In the genomic region with DNA sequence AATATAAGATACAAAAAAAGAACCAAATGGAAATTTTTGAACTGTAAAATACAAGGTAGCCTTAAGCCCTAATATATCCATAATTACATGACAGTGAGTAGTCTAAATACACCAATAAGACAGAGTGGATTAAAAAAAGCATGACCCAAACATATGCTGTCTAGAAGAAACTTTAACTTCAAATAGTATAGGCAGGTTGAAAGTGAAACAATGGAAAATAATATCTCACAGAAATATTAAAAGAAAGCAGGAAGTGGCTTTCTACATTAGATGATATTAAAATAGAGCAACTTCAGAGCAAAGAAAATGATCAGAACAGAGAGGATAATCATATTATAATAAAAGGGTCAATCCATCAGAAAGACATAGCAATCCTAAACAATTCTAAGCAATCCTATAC, we compare ENCODE assay signal across 18 cellular contexts. TPM values are rescaled to one million over a fixed set of nuclear protein-coding genes. Genes with fewer than 3 reads are reported as not detected.
DNase-seq lines count a peak whose midpoint lies in the region; ATAC-seq and TF ChIP-seq lines count a peak whose summit lies in the region.
"Had no signal": no experiment of that assay in that cellular context is flagged by ENCODE, and none has a peak within 500 bp of the region (broad histone marks: within the 10 kb centered on the region; RNA-seq: fewer than 3 reads in every experiment).

No MANE protein-coding gene starts in this region.

- CTCF ChIA-PET in PC-9 (lab: Charles Lee): no interaction called here

- intact Hi-C loops in mucosa of descending colon (cut with DNase I, micrococcal nuclease): no loop called here
- intact Hi-C loops in PC-9 (cut with micrococcal nuclease; ENCODE audit: unreplicated experiment): no loop called here

- peak overlapping the region; percentile 45 for H3K4me3 Mint-ChIP-seq in T-helper 17 cell

- H2AFZ ChIP-seq in DND-41 (ENCODE audit: low read depth, low read length) (no peak overlapping the region), PC-9 (no peak overlapping the region)

- H3K27ac ChIP-seq in DND-41 (ENCODE audit: low read length) (peak overlapping the region; percentile 24; the same call in 1 of the 2 replicates), PC-9 (no peak overlapping the region)
- H3K27ac ChIP-seq: C4-2B, gastroesophageal sphincter, right atrium auricular region had no signal

- H3K27me3 Mint-ChIP-seq in T-helper 17 cell: no peaks in the 10 kb centered on the region

- no peaks in the 10 kb centered on the region for H3K27me3 ChIP-seq in DND-41 (ENCODE audit: insufficient read depth, low read length, poor library complexity)
- no peaks in the 10 kb centered on the region for H3K27me3 ChIP-seq in PC-9 (ENCODE audit: insufficient read depth, low read depth)
- H3K27me3 ChIP-seq: gastroesophageal sphincter, right atrium auricular region had no signal

- H3K9me3 ChIP-seq in DND-41 (ENCODE audit: insufficient read depth, low read length, severe bottlenecking) (no peaks in the 10 kb centered on the region), T-helper 17 cell (ENCODE audit: control insufficient read depth, low read length, poor library complexity, severe bottlenecking) (no peaks in the 10 kb centered on the region), mucosa of descending colon (no peaks in the 10 kb centered on the region), PC-9 (ENCODE audit: insufficient read depth, low read depth) (no peaks in the 10 kb centered on the region)
- H3K9me3 ChIP-seq: gastroesophageal sphincter, right atrium auricular region had no signal

- peaks cover 31% of the 10 kb centered on the region for H3K4me1 Mint-ChIP-seq in T-helper 17 cell

- ATAC-seq in DND-41 (ENCODE audit: insufficient read depth, low read depth): peak; percentile 78
- ATAC-seq in GM21825 (IDR thresholded peaks at IDR 0.05; ENCODE audit: unreplicated experiment): peak; percentile 46
- ATAC-seq in T-helper 17 cell: peak; percentile 54
- peak; percentile 34 for ATAC-seq in mucosa of descending colon
- no peak for ATAC-seq in HG03108 (IDR thresholded peaks at IDR 0.05; ENCODE audit: unreplicated experiment)
- ATAC-seq: gastroesophageal sphincter, HCT116 had no signal

- H3K36me3 Mint-ChIP-seq in T-helper 17 cell (ENCODE audit: low read depth): peaks cover 4% of the 10 kb centered on the region

- H3K79me2 ChIP-seq in DND-41 (ENCODE audit: insufficient read depth, low read length) (peaks cover 34% of the 10 kb centered on the region), PC-9 (ENCODE audit: low read depth) (peaks cover 59% of the 10 kb centered on the region)

- H3K4me1 ChIP-seq in DND-41 (ENCODE audit: insufficient read depth, low read length): peaks cover 14% of the 10 kb centered on the region
- H3K4me1 ChIP-seq in mucosa of descending colon (ENCODE audit: low read depth): no peaks in the 10 kb centered on the region
- no peaks in the 10 kb centered on the region for H3K4me1 ChIP-seq in PC-9 (replicated peaks; ENCODE audit: insufficient read depth)
- H3K4me1 ChIP-seq: gastroesophageal sphincter had no signal

- 0 out of 2 replicates have a peak, but pooled peaks cover 7% of the 10 kb centered on the region for H3F3A ChIP-seq in PC-9 (ENCODE audit: insufficient read depth, low read depth)

- POLR2A ChIA-PET in PC-9 (lab: Charles Lee; ENCODE audit: unreplicated experiment): no interaction called here

- TF ChIP-seq CTCF in DND-41 (IDR thresholded peaks at IDR 0.05; ENCODE audit: borderline replicate concordance, extremely low read depth, low read length, poor library complexity, severe bottlenecking) (no peak), mucosa of descending colon (IDR thresholded peaks at IDR 0.05) (no peak), PC-9 (conservative IDR thresholded peaks at IDR 0.05) (no peak)

- H4K20me1 ChIP-seq in DND-41 (ENCODE audit: insufficient read depth, low read length): peaks cover 8% of the 10 kb centered on the region; the same call in 1 of the 2 replicates
- peaks cover 34% of the 10 kb centered on the region for H4K20me1 ChIP-seq in PC-9 (ENCODE audit: insufficient read depth)

- H3K4me3 ChIP-seq in DND-41 (ENCODE audit: low read depth in 1 of 2, low read length in 2 of 2) (no peak overlapping the region), mucosa of descending colon (no peak overlapping the region), PC-9 (no peak overlapping the region)
- H3K4me3 ChIP-seq: gastroesophageal sphincter, right atrium auricular region had no signal

- H3K4me2 ChIP-seq in DND-41 (ENCODE audit: insufficient read depth, low read length) (no peak overlapping the region), PC-9 (no peak overlapping the region)

- H3K36me3 ChIP-seq in DND-41 (ENCODE audit: insufficient read depth, low read length): peaks cover 31% of the 10 kb centered on the region
- no peaks in the 10 kb centered on the region for H3K36me3 ChIP-seq in mucosa of descending colon (ENCODE audit: low read depth)
- H3K36me3 ChIP-seq in PC-9 (ENCODE audit: low read depth): peaks cover 52% of the 10 kb centered on the region

- H3K9me2 ChIP-seq in PC-9 (ENCODE audit: insufficient read depth): no peaks in the 10 kb centered on the region; the same call in 1 of the 2 replicates

- H3K27ac Mint-ChIP-seq in T-helper 17 cell: peak overlapping the region; percentile 86

- no TSS peak for BruUV-seq in PC-9 (replicated peaks; lab: Mats Ljungman, UMichigan)

- DNase-seq in DND-41: no peak
- no peak for DNase-seq in T-helper 17 cell
- DNase-seq in mucosa of descending colon: no peak
- DNase-seq in HUDEP-2 (lab: John Stamatoyannopoulos, UW; ENCODE audit: unreplicated experiment in 76 of 76): no peak
- DNase-seq in PC-9: no peak
- DNase-seq in hippocampal formation (lab: John Stamatoyannopoulos, UW): no peak
- DNase-seq: activated CD8-positive, alpha-beta memory T cell treated with anti-CD3 and anti-CD28 coated beads, Interleukin-2, amount 50 U/mL, for 4 hours; IMR-90; kidney; NCI-H1436; NCI-H510A; T-helper 9 cell had no signal

- no peak overlapping the region for H3K9ac ChIP-seq in DND-41 (ENCODE audit: low read depth, low read length)

RNA-seq across cellular contexts. Expression of gene DCUN1D5, which starts 21.8 kb away (rescaled TPM):
- 10 to 100 TPM; 13.9 to 14.0 TPM for total RNA-seq in T-helper 17 cell
- total RNA-seq in mucosa of descending colon: 10 to 100 TPM in 2 of 3 donors, 1 to 10 TPM in 1; 9.4 to 18.9 (median 14.5) TPM
- total RNA-seq in PC-9 (2021): 42.7 and 53.4 TPM in 2 replicates

RNA-seq across cellular contexts. Expression of gene DYNC2H1, which starts 39.1 kb away (rescaled TPM):
- total RNA-seq in T-helper 17 cell (1 to 10 TPM; 2.2 to 3.6 TPM), mucosa of descending colon (10 to 100 TPM in 1 of 3 donors, 1 to 10 TPM in 2; 2.3 to 12.4 (median 5.0) TPM), PC-9 (2021) (11.2 and 12.2 TPM in 2 replicates)
